27 cellular contexts compared by ENCODE assay signal in genomic region chrX:10399152-10399741, GRCh38.
DNase-seq lines count a peak whose midpoint lies in the region; ATAC-seq, FAIRE-seq and TF ChIP-seq lines count a peak whose summit lies in the region.
"Had no signal": no experiment of that assay in that cellular context is flagged by ENCODE, and none has a peak within 500 bp of the region (broad histone marks: within the 10 kb centered on the region; RNA-seq: fewer than 3 reads in every experiment).

No MANE protein-coding gene starts in this region.

- peak; percentile 75 for ATAC-seq in WTC11
- ATAC-seq: GM12878 had no signal

- no peaks in the 10 kb centered on the region for H4K20me1 ChIP-seq in osteoblast (ENCODE audit: insufficient read depth, low read length)
- H4K20me1 ChIP-seq: BLaER1 had no signal

- H3K9me3 Mint-ChIP-seq in WTC11 (0 out of 2 replicates have a peak, but pooled peaks cover 7% of the 10 kb centered on the region), Caco-2 (ENCODE audit: unreplicated experiment) (no peaks in the 10 kb centered on the region)

- POLR2A ChIA-PET in WTC11 (lab: Charles Lee) (no interaction called here), Caco-2 (lab: Charles Lee) (no interaction called here)

- peaks cover 24% of the 10 kb centered on the region for H3K4me1 Mint-ChIP-seq in WTC11
- peaks cover 6% of the 10 kb centered on the region for H3K4me1 Mint-ChIP-seq in Caco-2 (ENCODE audit: low read depth, unreplicated experiment)
- H3K4me1 Mint-ChIP-seq: CD4-positive, CD25-positive, alpha-beta regulatory T cell; IgD-negative memory B cell had no signal

- no peaks in the 10 kb centered on the region for H3K27me3 Mint-ChIP-seq in WTC11 (ENCODE audit: low read depth)
- peaks cover 6% of the 10 kb centered on the region for H3K27me3 Mint-ChIP-seq in Caco-2 (ENCODE audit: insufficient read depth, unreplicated experiment)
- H3K27me3 Mint-ChIP-seq: CD4-positive, CD25-positive, alpha-beta regulatory T cell; IgD-negative memory B cell had no signal

- H3K36me3 ChIP-seq in BE2C = no peaks in the 10 kb centered on the region
- no peaks in the 10 kb centered on the region for H3K36me3 ChIP-seq in osteoblast (ENCODE audit: insufficient read depth, low read length)
- no peaks in the 10 kb centered on the region for H3K36me3 ChIP-seq in Caco-2 (ENCODE audit: control insufficient read depth, insufficient read depth, low read length)
- H3K36me3 ChIP-seq: BLaER1 had no signal

- no peak overlapping the region for H3K27ac ChIP-seq in osteoblast (ENCODE audit: low read depth, low read length)
- H3K27ac ChIP-seq: BLaER1 had no signal

- intact Hi-C loops in Caco-2 (cut with micrococcal nuclease; ENCODE audit: unreplicated experiment) = no loop called here

- FAIRE-seq in D721Med (lab: Jason Lieb, UNC) = no peak
- FAIRE-seq: G401.6, GM12878, HTR-8/SVneo, RCC 7860 had no signal

- H3K4me3 ChIP-seq in BE2C (ENCODE audit: low read depth, low read length) (no peak overlapping the region), fibroblast of mammary gland (ENCODE audit: control insufficient read depth, low read depth, low read length) (no peak overlapping the region), osteoblast (ENCODE audit: insufficient read depth, low read length) (no peak overlapping the region), Caco-2 (ENCODE audit: low read depth, low read length) (no peak overlapping the region)
- H3K4me3 ChIP-seq: BLaER1, GM12878 had no signal

- H3K79me2 ChIP-seq in osteoblast (ENCODE audit: insufficient read depth, low read length) = no peaks in the 10 kb centered on the region

- no peaks in the 10 kb centered on the region for H3K9me3 ChIP-seq in BE2C
- H3K9me3 ChIP-seq in osteoblast (ENCODE audit: low read depth, low read length) = no peaks in the 10 kb centered on the region
- no peaks in the 10 kb centered on the region for H3K9me3 ChIP-seq in Caco-2
- H3K9me3 ChIP-seq: SK-N-SH had no signal

- H3K4me2 ChIP-seq in osteoblast (ENCODE audit: insufficient read depth, low read length) = no peak overlapping the region
- H3K4me2 ChIP-seq: BLaER1, SK-N-SH had no signal

- no peak for TF ChIP-seq CTCF in BE2C (IDR thresholded peaks at IDR 0.05; ENCODE audit: low read depth, low read length)
- no peak for TF ChIP-seq CTCF in WTC11 (IDR thresholded peaks at IDR 0.05)
- no peak for TF ChIP-seq CTCF in fibroblast of mammary gland (conservative IDR thresholded peaks at IDR 0.05; ENCODE audit: control insufficient read depth, insufficient read depth, low read depth, low read length)
- no peak for TF ChIP-seq CTCF in osteoblast (IDR thresholded peaks at IDR 0.05; ENCODE audit: extremely low read depth, low read depth, low read length)
- no peak for TF ChIP-seq CTCF in D721Med (IDR thresholded peaks at IDR 0.05; ENCODE audit: insufficient read depth, missing control alignments)
- no peak for TF ChIP-seq CTCF in Caco-2 (IDR thresholded peaks at IDR 0.05; ENCODE audit: insufficient read depth in 1 of 2, low read depth in 1 of 2, low read length in 1 of 2, severe bottlenecking in 1 of 2, unreplicated experiment in 1 of 2)

- CTCF ChIA-PET in WTC11 (lab: Charles Lee) (interaction anchor here (0.6 kb wide), 2 partner anchors 73 to 209 kb away, joined by 3 read pairs; no protein-coding TSS in a partner anchor), Caco-2 (lab: Charles Lee) (no interaction called here)

- H3K4me3 Mint-ChIP-seq in WTC11 = no peak overlapping the region
- H3K4me3 Mint-ChIP-seq in Caco-2 (ENCODE audit: unreplicated experiment) = no peak overlapping the region
- H3K4me3 Mint-ChIP-seq: CD4-positive, CD25-positive, alpha-beta regulatory T cell; IgD-negative memory B cell had no signal

- H3K4me1 ChIP-seq in BE2C (peaks cover 3% of the 10 kb centered on the region; the same call in 1 of the 2 replicates), osteoblast (ENCODE audit: insufficient read depth, low read length) (peaks cover 8% of the 10 kb centered on the region), Caco-2 (no peaks in the 10 kb centered on the region)

- H3K27me3 ChIP-seq in BE2C = no peaks in the 10 kb centered on the region
- no peaks in the 10 kb centered on the region for H3K27me3 ChIP-seq in osteoblast (ENCODE audit: insufficient read depth, low read length)
- H3K27me3 ChIP-seq in Caco-2 (replicated peaks; ENCODE audit: control insufficient read depth, insufficient read depth, low read length) = no peaks in the 10 kb centered on the region

- H2AFZ ChIP-seq in osteoblast (ENCODE audit: low read length) = no peak overlapping the region

- H3K36me3 Mint-ChIP-seq in WTC11 (no peaks in the 10 kb centered on the region), Caco-2 (ENCODE audit: insufficient read depth, unreplicated experiment) (no peaks in the 10 kb centered on the region)
- H3K36me3 Mint-ChIP-seq: CD4-positive, CD25-positive, alpha-beta regulatory T cell had no signal

- H3K27ac Mint-ChIP-seq in WTC11 (no peak overlapping the region), Caco-2 (ENCODE audit: unreplicated experiment) (no peak overlapping the region)
- H3K27ac Mint-ChIP-seq: CD4-positive, CD25-positive, alpha-beta regulatory T cell; IgD-negative memory B cell had no signal

- BruUV-seq in Caco-2 (replicated peaks; lab: Mats Ljungman, UMichigan) = no TSS peak

- DNase-seq in BE2C (peak; percentile 17), WTC11 (ENCODE audit: low spot score) (no peak), fibroblast of mammary gland (ENCODE audit: low read depth) (peak; percentile 8), iPS-NIHi7 (ENCODE audit: extremely low spot score) (peak; percentile 41), osteoblast (ENCODE audit: insufficient read length, low spot score, missing footprints) (no peak), D721Med (ENCODE audit: insufficient read length, low spot score) (no peak), Caco-2 (no peak)
- no peak for DNase-seq in activated CD4-positive, CD25-positive, alpha-beta regulatory T cell treated with anti-CD3 and anti-CD28 coated beads, Interleukin-2, amount 50 U/mL, for 72 hours
- DNase-seq: 8988T; CD4-positive, CD25-positive, alpha-beta regulatory T cell; DMS53; GOT3; HCEC 1CT; NCI-H1092; NCI-H1417 treated with DMSO at 0.1 percent for 48 hours; NCI-H187; NCI-H2081 treated with DMSO at 0.1 percent for 48 hours; NCI-H2171; NCI-H524; NCI-H748 treated with DMSO at 0.1 percent for 48 hours; SK-N-SH had no signal

TF ChIP-seq in WTC11, 78 proteins besides CTCF, POLR2A, EP300 and RAD21 (continues in another document):
- TF ChIP-seq MLX (CRISPR knock-in tag; IDR thresholded peaks at IDR 0.05) (no peak), ERG (CRISPR knock-in tag; IDR thresholded peaks at IDR 0.05) (no peak), MYBL2 (CRISPR knock-in tag; IDR thresholded peaks at IDR 0.05) (no peak), TEAD4 (CRISPR knock-in tag; IDR thresholded peaks at IDR 0.05) (no peak), ETV6 (CRISPR knock-in tag; IDR thresholded peaks at IDR 0.05) (no peak), PREB (CRISPR knock-in tag; IDR thresholded peaks at IDR 0.05; ENCODE audit: borderline replicate concordance) (no peak), SOX15 (CRISPR knock-in tag; IDR thresholded peaks at IDR 0.05) (no peak), STAT6 (CRISPR knock-in tag; conservative IDR thresholded peaks at IDR 0.05; ENCODE audit: low read depth) (no peak), SMAD3 (CRISPR knock-in tag; IDR thresholded peaks at IDR 0.05; ENCODE audit: borderline replicate concordance) (no peak), TP53 (CRISPR knock-in tag; IDR thresholded peaks at IDR 0.05) (no peak)

Comparison
In these comparisons a context has a peak if more than half of its experiments do, and no peak if none do; other contexts are left out.
1. DNase-seq: peak in BE2C (single experiment), fibroblast of mammary gland (single experiment) and iPS-NIHi7 (single experiment); none in WTC11 (single experiment), osteoblast (single experiment), D721Med (single experiment), activated CD4-positive, CD25-positive, alpha-beta regulatory T cell treated with anti-CD3 and anti-CD28 coated beads, Interleukin-2, amount 50 U/mL, for 72 hours (single experiment) and Caco-2 (0 of 2).